27 cellular contexts compared by ENCODE assay signal in the genomic region with DNA sequence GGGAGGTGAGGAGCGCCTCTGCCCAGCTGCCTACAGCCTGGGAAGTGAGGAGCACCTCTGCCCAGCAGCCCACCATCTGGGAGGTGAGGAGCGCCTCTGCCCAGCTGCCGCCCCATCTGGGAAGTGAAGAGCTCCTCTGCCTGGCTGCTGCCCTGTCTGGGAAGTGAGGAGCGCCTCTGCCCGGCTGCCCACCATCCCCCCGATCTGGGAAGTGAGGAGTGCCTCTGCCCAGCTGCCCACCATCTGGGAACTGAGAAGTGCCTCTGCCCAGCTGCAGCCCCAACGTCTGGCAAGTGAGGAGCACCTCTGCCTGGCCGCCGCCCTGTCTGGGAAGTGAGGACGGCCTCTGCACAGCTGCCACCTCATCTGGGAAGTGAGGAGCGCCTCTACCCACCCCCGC.
"Had no signal": no experiment of that assay in that cellular context is flagged by ENCODE, and none has a peak within 500 bp of the region (broad histone marks: within the 10 kb centered on the region; RNA-seq: fewer than 3 reads in every experiment).

No MANE protein-coding gene starts in this region.

- H3K27ac ChIP-seq: stomach, suprapubic skin, testis, thoracic aorta, thyroid gland, tibial artery, tibial nerve, transverse colon, upper lobe of left lung, upper lobe of right lung, uterus, vagina had no signal

- ATAC-seq: stimulated activated effector memory CD8-positive, alpha-beta T cell treated with anti-CD3 and anti-CD28 coated beads, Interleukin-12 subunit alpha, Interleukin-12 subunit beta, amount 100 ng/mL, for 72 hours; stimulated activated memory B cell treated with anti-CD40 and anti-IgM and Interleukin-4, amounts not matched to agents 10 μg/mL and 1 μg/mL and 100 μg/mL, for 72 hours; stimulated activated naive B cell treated with anti-CD40 and anti-IgM and Interleukin-4, amounts not matched to agents 10 μg/mL and 1 μg/mL and 100 μg/mL, for 72 hours; stimulated activated naive CD8-positive, alpha-beta T cell treated with anti-CD3 and anti-CD28 coated beads, Interleukin-15, amount 100 ng/mL, for 72 hours; stimulated activated naive CD8-positive, alpha-beta T cell treated with anti-CD3 and anti-CD28 coated beads, Interleukin-15, Interleukin-2, amounts not matched to agents 100 U/mL and 50 U/mL, for 24 hours; upper lobe of right lung had no signal

- H3K4me1 ChIP-seq: stomach, suprapubic skin, testis, thyroid gland, tibial artery, tibial nerve, transverse colon, upper lobe of left lung, upper lobe of right lung, uterus, vagina had no signal

- H3K4me3 ChIP-seq: stomach, suprapubic skin, testis, thoracic aorta, thyroid gland, tibial artery, tibial nerve, transverse colon, upper lobe of left lung, upper lobe of right lung, uterus, vagina had no signal

- H3K27me3 ChIP-seq: stomach, suprapubic skin, testis, thyroid gland, tibial artery, tibial nerve, transverse colon, upper lobe of left lung, upper lobe of right lung, uterus, vagina had no signal

- FAIRE-seq: urothelium cell line had no signal

- H3K36me3 ChIP-seq: stomach, suprapubic skin, thoracic aorta, thyroid gland, tibial artery, tibial nerve, transverse colon, upper lobe of left lung, upper lobe of right lung, uterus, vagina had no signal

- H3K9me3 ChIP-seq: testis, thoracic aorta, thyroid gland, upper lobe of right lung, uterus, vagina had no signal

- DNase-seq: stimulated activated CD4-positive, alpha-beta T cell treated with anti-CD3 and anti-CD28 coated beads, Interleukin-2, amount 100 ng/mL, for 48 hours; stimulated activated CD4-positive, alpha-beta T cell treated with anti-CD3 and anti-CD28 coated beads, Interleukin-4, amount 100 ng/mL, for 1 hour; stimulated activated CD4-positive, alpha-beta T cell treated with anti-CD3 and anti-CD28 coated beads, Interleukin-4, amount 100 ng/mL, for 24 hours; stimulated activated CD4-positive, alpha-beta T cell treated with anti-CD3 and anti-CD28 coated beads, Interleukin-4, amount 100 ng/mL, for 4 hours; stimulated activated CD8-positive, alpha-beta memory T cell treated with anti-CD3 and anti-CD28 coated beads, Interleukin-4, amount 100 ng/mL, for 48 hours; stimulated activated naive B cell treated with anti-CD40 and anti-IgM and Interleukin-4, amounts not matched to agents 10 μg/mL and 1 μg/mL and 100 μg/mL, for 72 hours; stimulated activated naive CD4-positive, alpha-beta T cell; stimulated activated naive CD4-positive, alpha-beta T cell treated with Interleukin-2 at 50 U/mL for 16 hours; stimulated activated naive CD8-positive, alpha-beta T cell treated with anti-CD3 and anti-CD28 coated beads, Interleukin-15, amount 100 ng/mL, for 72 hours; stimulated activated naive CD8-positive, alpha-beta T cell treated with anti-CD3 and anti-CD28 coated beads, Interleukin-15, Interleukin-2, amounts not matched to agents 100 U/mL and 50 U/mL, for 24 hours; stomach; substantia nigra; testis; thyroid gland; tibial artery; transverse colon; trophoblast cell; upper lobe of right lung; uterus had no signal
